Comparison of ENCODE assay signal across 18 cellular contexts in genomic region chr4:187393546-187394344, GRCh38.
A peak's percentile ranks its signal among the peaks of the same experiment; 100 is the strongest.
DNase-seq lines count a peak whose midpoint lies in the region; ATAC-seq and TF ChIP-seq lines count a peak whose summit lies in the region.
"Had no signal": no experiment of that assay in that cellular context is flagged by ENCODE, and none has a peak within 500 bp of the region (broad histone marks: within the 10 kb centered on the region; RNA-seq: fewer than 3 reads in every experiment).

No MANE protein-coding gene starts in this region.

- TF ChIP-seq CTCF in smooth muscle cell (IDR thresholded peaks at IDR 0.05; ENCODE audit: borderline replicate concordance, insufficient read depth, poor library complexity, severe bottlenecking) (no peak), gastroesophageal sphincter (IDR thresholded peaks at IDR 0.05) (no peak)

- H3K79me2 ChIP-seq in smooth muscle cell (ENCODE audit: low read depth), result no peaks in the 10 kb centered on the region

- no peak for TF ChIP-seq POLR2A in gastroesophageal sphincter (IDR thresholded peaks at IDR 0.05)

- DNase-seq in EL (peak; percentile 45), SJSA1 (ENCODE audit: low read depth in 1 of 2, low spot score in 2 of 2) (peak in 1 of 2 experiments; percentile 80), dedifferentiated amniotic fluid mesenchymal stem cell (ENCODE audit: extremely low spot score) (peak; percentile 25), smooth muscle cell (lab: John Stamatoyannopoulos, UW; ENCODE audit: unreplicated experiment) (no peak), SHP77 (lab: John Stamatoyannopoulos, UW) (no peak)
- DNase-seq: AML-193, H7, NCI-H1417 treated with DMSO at 0.1 percent for 48 hours, NCI-H187 treated with DMSO at 0.1 percent for 48 hours, NCI-H2227 treated with DMSO at 0.1 percent for 48 hours, NCI-H524, NCI-H82, PC-3, SJCRH30, SW 1271 had no signal

- peaks cover 1% of the 10 kb centered on the region for H3F3A ChIP-seq in smooth muscle cell (ENCODE audit: low read depth)

- H3K4me3 ChIP-seq in SJSA1, result no peak overlapping the region
- H3K4me3 ChIP-seq in smooth muscle cell, result no peak overlapping the region
- H3K4me3 ChIP-seq in gastroesophageal sphincter, result no peak overlapping the region
- H3K4me3 ChIP-seq: SJCRH30 had no signal

- H4K20me1 ChIP-seq in smooth muscle cell (ENCODE audit: low read depth), result no peaks in the 10 kb centered on the region

- H3K4me2 ChIP-seq in smooth muscle cell, result peak overlapping the region; percentile 23

- H3K36me3 ChIP-seq in SJSA1 (no peaks in the 10 kb centered on the region), smooth muscle cell (ENCODE audit: low read depth) (no peaks in the 10 kb centered on the region), gastroesophageal sphincter (no peaks in the 10 kb centered on the region)
- H3K36me3 ChIP-seq: SJCRH30 had no signal

- H3K9me3 ChIP-seq in SJSA1 (replicated peaks), result no peaks in the 10 kb centered on the region
- no peaks in the 10 kb centered on the region for H3K9me3 ChIP-seq in smooth muscle cell (replicated peaks; ENCODE audit: low read depth)
- no peaks in the 10 kb centered on the region for H3K9me3 ChIP-seq in gastroesophageal sphincter
- H3K9me3 ChIP-seq: SJCRH30 had no signal

- H3K27me3 ChIP-seq in SJSA1 (replicated peaks), result no peaks in the 10 kb centered on the region
- no peaks in the 10 kb centered on the region for H3K27me3 ChIP-seq in smooth muscle cell (ENCODE audit: low read depth)
- H3K27me3 ChIP-seq in gastroesophageal sphincter, result no peaks in the 10 kb centered on the region
- H3K27me3 ChIP-seq: SJCRH30 had no signal

- ATAC-seq in GM18511 (IDR thresholded peaks at IDR 0.05; ENCODE audit: unreplicated experiment) (no peak), gastroesophageal sphincter (no peak)
- ATAC-seq: PC-3 had no signal

- 67% methylated on average over 3 of the region's 3 CpGs for WGBS in smooth muscle cell (ENCODE audit: low lambda C conversion rate)
- WGBS in gastroesophageal sphincter (ENCODE audit: low coverage in 1 of 2), 2 donors, result 56 to 68% methylated on average over 3 of the region's 3 CpGs

- no peak overlapping the region for H2AFZ ChIP-seq in smooth muscle cell (ENCODE audit: low read depth)

- TF ChIP-seq EP300 in gastroesophageal sphincter (IDR thresholded peaks at IDR 0.05), result no peak

- H3K27ac ChIP-seq in SJSA1, result peak overlapping the region; percentile 91
- peak overlapping the region; percentile 37 for H3K27ac ChIP-seq in smooth muscle cell (ENCODE audit: low read depth)
- no peak overlapping the region for H3K27ac ChIP-seq in gastroesophageal sphincter
- H3K27ac ChIP-seq: RWPE1, SJCRH30 had no signal

- no peak overlapping the region for H3K9ac ChIP-seq in smooth muscle cell (ENCODE audit: low read depth)

- peaks cover 28% of the 10 kb centered on the region for H3K4me1 ChIP-seq in SJSA1 (replicated peaks)
- H3K4me1 ChIP-seq in smooth muscle cell (ENCODE audit: low read depth), result no peaks in the 10 kb centered on the region
- no peaks in the 10 kb centered on the region for H3K4me1 ChIP-seq in gastroesophageal sphincter
- H3K4me1 ChIP-seq: SJCRH30 had no signal

Comparison
In these comparisons a context has a peak if more than half of its experiments do, and no peak if none do; other contexts are left out.
1. DNase-seq: peak in EL (single experiment) and dedifferentiated amniotic fluid mesenchymal stem cell (single experiment); none in smooth muscle cell (single experiment) and SHP77 (0 of 2).
2. H3K27ac ChIP-seq: peak in SJSA1 (single experiment) and smooth muscle cell (single experiment); none in gastroesophageal sphincter (0 of 4).